Comparison of ENCODE assay signal across 20 cellular contexts in genomic region chr14:30193056-30193455, GRCh38.
DNase-seq lines count a peak whose midpoint lies in the region; ATAC-seq and TF ChIP-seq lines count a peak whose summit lies in the region.
"Had no signal": no experiment of that assay in that cellular context is flagged by ENCODE, and none has a peak within 500 bp of the region (broad histone marks: within the 10 kb centered on the region; RNA-seq: fewer than 3 reads in every experiment).

No MANE protein-coding gene starts in this region.

- H3K4me1 Mint-ChIP-seq in HFFc6 (ENCODE audit: low read depth) = peaks cover 83% of the 10 kb centered on the region
- H3K4me1 Mint-ChIP-seq: CD14-positive monocyte had no signal

- no peak for TF ChIP-seq CTCF in HFFc6 (IDR thresholded peaks at IDR 0.05)
- TF ChIP-seq CTCF in fibroblast of pulmonary artery (IDR thresholded peaks at IDR 0.05; ENCODE audit: low read length, missing control alignments) = no peak

- H3K4me1 ChIP-seq in SJSA1 (replicated peaks) (peaks cover 33% of the 10 kb centered on the region), skeletal muscle satellite cell (ENCODE audit: control insufficient read depth, insufficient read depth, low read length) (peaks cover 60% of the 10 kb centered on the region)
- H3K4me1 ChIP-seq: Peyer's patch had no signal

- no peaks in the 10 kb centered on the region for H3K9me3 Mint-ChIP-seq in HFFc6

- H3K4me3 ChIP-seq in SJSA1 (no peak overlapping the region), fibroblast of pulmonary artery (replicated peaks; ENCODE audit: low read depth, low read length) (no peak overlapping the region), skeletal muscle satellite cell (ENCODE audit: low read length) (no peak overlapping the region)
- H3K4me3 ChIP-seq: Peyer's patch had no signal

- peak overlapping the region; percentile 55 for H3K4me2 ChIP-seq in skeletal muscle satellite cell (ENCODE audit: low read length)

- DNase-seq in HFFc6 (no peak), SJSA1 (ENCODE audit: low read depth in 1 of 2, low spot score in 2 of 2) (no peak), fibroblast of pulmonary artery (ENCODE audit: low read depth) (peak; percentile 3), NCI-H226 (no peak)
- DNase-seq: DMS79, KG1, NCI-H1436 treated with DMSO at 0.1 percent for 48 hours, NCI-H2029, NCI-H2171, NCI-H446, NCI-H69, Peyer's patch, T-helper 1 cell had no signal

- H3K36me3 Mint-ChIP-seq in HFFc6 (ENCODE audit: low read depth) = peaks cover 24% of the 10 kb centered on the region
- H3K36me3 Mint-ChIP-seq: CD14-positive monocyte had no signal

- H3K27me3 Mint-ChIP-seq in HFFc6 (ENCODE audit: insufficient read depth) = no peaks in the 10 kb centered on the region

- H3K9me3 ChIP-seq in SJSA1 (replicated peaks) (no peaks in the 10 kb centered on the region), skeletal muscle satellite cell (replicated peaks; ENCODE audit: low read length) (no peaks in the 10 kb centered on the region)

- H3K27me3 ChIP-seq in SJSA1 (replicated peaks) (no peaks in the 10 kb centered on the region), skeletal muscle satellite cell (ENCODE audit: control insufficient read depth, insufficient read depth, low read length) (no peaks in the 10 kb centered on the region)
- H3K27me3 ChIP-seq: Peyer's patch had no signal

- H3K27ac Mint-ChIP-seq in HFFc6 = peak overlapping the region; percentile 89

- H3K4me3 Mint-ChIP-seq in HFFc6 = peak overlapping the region; percentile 50; the same call in 1 of the 2 replicates
- H3K4me3 Mint-ChIP-seq: CD14-positive monocyte had no signal

- H3K27ac ChIP-seq in SJSA1 = peak overlapping the region; percentile 81

- ATAC-seq in HG03520 (IDR thresholded peaks at IDR 0.05; ENCODE audit: unreplicated experiment) (no peak), GM19452 (IDR thresholded peaks at IDR 0.05; ENCODE audit: unreplicated experiment) (no peak), GM21526 (IDR thresholded peaks at IDR 0.05; ENCODE audit: low FRiP score, unreplicated experiment) (no peak)
- ATAC-seq: HepG2, Right ventricle myocardium inferior had no signal

- H3K9ac ChIP-seq in skeletal muscle satellite cell (ENCODE audit: low read depth, low read length) = peak overlapping the region; percentile 86

- H3K36me3 ChIP-seq in SJSA1 (no peaks in the 10 kb centered on the region), skeletal muscle satellite cell (ENCODE audit: insufficient read depth, low read length) (no peaks in the 10 kb centered on the region)
- H3K36me3 ChIP-seq: Peyer's patch had no signal
